ENCODE assay signal across 26 cellular contexts in the genomic region with DNA sequence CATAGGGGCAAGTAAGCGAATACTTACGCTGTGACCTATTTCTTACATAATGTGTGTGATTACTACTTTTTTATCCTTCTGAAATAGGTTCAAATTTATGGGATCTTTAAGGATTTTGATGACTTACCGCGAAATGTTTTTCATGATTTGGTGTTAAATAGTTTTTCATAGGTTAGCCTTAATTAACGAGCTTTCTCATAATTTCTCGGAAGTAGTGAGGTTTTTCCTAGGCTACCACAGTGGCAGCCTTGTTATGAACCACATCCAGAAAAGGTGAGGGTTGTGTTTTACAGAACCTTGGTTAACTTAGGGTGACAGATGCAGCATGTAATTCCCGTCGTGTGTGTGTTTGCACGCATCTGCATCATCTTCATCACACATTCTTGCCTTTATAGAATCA. TPM values are rescaled to one million over a fixed set of nuclear protein-coding genes. Genes with fewer than 3 reads are reported as not detected.
DNase-seq lines count a peak whose midpoint lies in the region; ATAC-seq and TF ChIP-seq lines count a peak whose summit lies in the region.
"Had no signal": no experiment of that assay in that cellular context is flagged by ENCODE, and none has a peak within 500 bp of the region (broad histone marks: within the 10 kb centered on the region; RNA-seq: fewer than 3 reads in every experiment).

No MANE protein-coding gene starts in this region.

- H3K27me3 Mint-ChIP-seq in WTC11 (ENCODE audit: low read depth) (peaks cover 52% of the 10 kb centered on the region), type B pancreatic cell (peaks cover 65% of the 10 kb centered on the region)
- peaks cover 28% of the 10 kb centered on the region for H3K27me3 Mint-ChIP-seq in activated CD8-positive, alpha-beta T cell treated with anti-CD3 and anti-CD28 coated beads, Interleukin-2, amount 10 ng/mL, durations not matched to agents 7 days and 5 days (ENCODE audit: low read depth)

- H3K9me3 Mint-ChIP-seq in WTC11 (peaks cover 6% of the 10 kb centered on the region), type B pancreatic cell (no peaks in the 10 kb centered on the region)
- peaks cover 3% of the 10 kb centered on the region for H3K9me3 Mint-ChIP-seq in activated CD8-positive, alpha-beta T cell treated with anti-CD3 and anti-CD28 coated beads, Interleukin-2, amount 10 ng/mL, durations not matched to agents 7 days and 5 days (ENCODE audit: insufficient read depth)
- H3K9me3 Mint-ChIP-seq: activated CD4-positive, alpha-beta T cell treated with anti-CD3 and anti-CD28 coated beads, Interleukin-2, amount 10 ng/mL, durations not matched to agents 7 days and 5 days had no signal

- H3K36me3 Mint-ChIP-seq in WTC11: peaks cover 4% of the 10 kb centered on the region; the same call in 1 of the 2 replicates
- H3K36me3 Mint-ChIP-seq in type B pancreatic cell: no peaks in the 10 kb centered on the region
- no peaks in the 10 kb centered on the region for H3K36me3 Mint-ChIP-seq in activated CD8-positive, alpha-beta T cell treated with anti-CD3 and anti-CD28 coated beads, Interleukin-2, amount 10 ng/mL, durations not matched to agents 7 days and 5 days (ENCODE audit: low read depth)
- H3K36me3 Mint-ChIP-seq: activated naive CD8-positive, alpha-beta T cell treated with anti-CD3 and anti-CD28 coated beads for 36 hours; stimulated activated naive B cell treated with anti-CD40 and anti-IgM and Interleukin-4, amounts not matched to agents 10 μg/mL and 1 μg/mL and 100 μg/mL, for 72 hours; T-cell had no signal

- H3K27ac Mint-ChIP-seq in WTC11 (no peak overlapping the region), type B pancreatic cell (no peak overlapping the region)
- H3K27ac Mint-ChIP-seq in activated CD8-positive, alpha-beta T cell treated with anti-CD3 and anti-CD28 coated beads, Interleukin-2, amount 10 ng/mL, durations not matched to agents 7 days and 5 days: no peak overlapping the region
- H3K27ac Mint-ChIP-seq: activated CD4-positive, alpha-beta T cell treated with anti-CD3 and anti-CD28 coated beads, Interleukin-2, amount 10 ng/mL, durations not matched to agents 7 days and 5 days; activated naive CD8-positive, alpha-beta T cell treated with anti-CD3 and anti-CD28 coated beads for 36 hours; CD14-positive monocyte; stimulated activated naive B cell treated with anti-CD40 and anti-IgM and Interleukin-4, amounts not matched to agents 10 μg/mL and 1 μg/mL and 100 μg/mL, for 72 hours; T-cell had no signal

- no peak for ATAC-seq in WTC11
- no peak for ATAC-seq in activated CD8-positive, alpha-beta T cell treated with anti-CD3 and anti-CD28 coated beads, Interleukin-2, amount 10 ng/mL, durations not matched to agents 7 days and 5 days
- ATAC-seq: T-cell had no signal

- no peaks in the 10 kb centered on the region for H3K9me3 ChIP-seq in iPS-18a (ENCODE audit: control insufficient read depth, low read depth, low read length)
- H3K9me3 ChIP-seq: Caco-2, SJCRH30 had no signal

- H3K9ac ChIP-seq in iPS-18a (ENCODE audit: low read length): no peak overlapping the region
- H3K9ac ChIP-seq: GM23248 had no signal

- H3K4me1 Mint-ChIP-seq in WTC11 (peaks cover 6% of the 10 kb centered on the region), type B pancreatic cell (ENCODE audit: unreplicated experiment) (peaks cover 3% of the 10 kb centered on the region)
- H3K4me1 Mint-ChIP-seq in activated CD8-positive, alpha-beta T cell treated with anti-CD3 and anti-CD28 coated beads, Interleukin-2, amount 10 ng/mL, durations not matched to agents 7 days and 5 days (ENCODE audit: low read depth): peaks cover 3% of the 10 kb centered on the region
- H3K4me1 Mint-ChIP-seq: CD14-positive monocyte had no signal

- H3K27ac ChIP-seq in iPS-18a (ENCODE audit: low read length) (no peak overlapping the region), RWPE1 (no peak overlapping the region)
- H3K27ac ChIP-seq: GM23248, SJCRH30 had no signal

- POLR2A ChIA-PET in WTC11 (lab: Charles Lee) (no interaction called here), RWPE1 (lab: Yijun Ruan, JAX; ENCODE audit: low non-redundant PET) (no interaction called here)
- POLR2A ChIA-PET in activated CD8-positive, alpha-beta T cell treated with anti-CD3 and anti-CD28 coated beads, Interleukin-2, amount 10 ng/mL, durations not matched to agents 7 days and 5 days (lab: Charles Lee): no interaction called here

- no peak for TF ChIP-seq CTCF in WTC11 (IDR thresholded peaks at IDR 0.05)
- TF ChIP-seq CTCF in type B pancreatic cell (conservative IDR thresholded peaks at IDR 0.05): no peak
- TF ChIP-seq CTCF in RWPE1 (conservative IDR thresholded peaks at IDR 0.05; ENCODE audit: low read depth): no peak

- peaks cover 50% of the 10 kb centered on the region for H3K27me3 ChIP-seq in iPS-18a (ENCODE audit: control insufficient read depth, insufficient read depth, low read length)
- H3K27me3 ChIP-seq: SJCRH30 had no signal

- peak overlapping the region; percentile 81 for H3K4me3 Mint-ChIP-seq in WTC11
- H3K4me3 Mint-ChIP-seq in type B pancreatic cell: peak overlapping the region; percentile 46
- no peak overlapping the region for H3K4me3 Mint-ChIP-seq in activated CD8-positive, alpha-beta T cell treated with anti-CD3 and anti-CD28 coated beads, Interleukin-2, amount 10 ng/mL, durations not matched to agents 7 days and 5 days

- CTCF ChIA-PET in WTC11 (lab: Charles Lee) (no interaction called here), RWPE1 (lab: Yijun Ruan, JAX) (no interaction called here)
- CTCF ChIA-PET in activated CD8-positive, alpha-beta T cell treated with anti-CD3 and anti-CD28 coated beads, Interleukin-2, amount 10 ng/mL, durations not matched to agents 7 days and 5 days (lab: Charles Lee): no interaction called here

- peak overlapping the region; percentile 63 for H3K4me3 ChIP-seq in iPS-18a (ENCODE audit: low read length)
- H3K4me3 ChIP-seq: SJCRH30 had no signal

- DNase-seq in NCI-H748 (lab: John Stamatoyannopoulos, UW; ENCODE audit: unreplicated experiment) (peak; percentile 8), NCI-H748 treated with DMSO at 0.1 percent for 48 hours (lab: John Stamatoyannopoulos, UW) (no peak), WTC11 (ENCODE audit: low spot score) (no peak), type B pancreatic cell (ENCODE audit: extremely low spot score, unreplicated experiment) (no peak), NCI-H345 treated with DMSO at 0.1 percent for 48 hours (lab: John Stamatoyannopoulos, UW; ENCODE audit: unreplicated experiment) (no peak), RWPE1 (ENCODE audit: low spot score) (no peak)
- no peak for DNase-seq in activated CD8-positive, alpha-beta T cell treated with anti-CD3 and anti-CD28 coated beads, Interleukin-2, amount 10 ng/mL, durations not matched to agents 7 days and 5 days
- DNase-seq: activated CD4-positive, alpha-beta T cell treated with anti-CD3 and anti-CD28 coated beads, Interleukin-2, amount 10 ng/mL, durations not matched to agents 7 days and 5 days; activated effector memory CD4-positive, alpha-beta T cell treated with anti-CD3 and anti-CD28 coated beads, Interleukin-2, amount 50 U/mL, for 16 hours; activated T-cell treated with anti-CD3 and anti-CD28 coated beads, Interleukin-2, amount 50 U/mL, for 1 hour; Caco-2; DND-41; effector CD4-positive, alpha-beta T cell; GM23248; NCI-H1048; NCI-H510A treated with DMSO at 0.1 percent for 48 hours; SJCRH30; stimulated activated naive B cell treated with anti-CD40 and anti-IgM and Interleukin-4, amounts not matched to agents 10 μg/mL and 1 μg/mL and 100 μg/mL, for 72 hours; T-cell; trophoblast cell had no signal

- no peaks in the 10 kb centered on the region for H3K36me3 ChIP-seq in iPS-18a (ENCODE audit: control insufficient read depth, low read depth, low read length)
- H3K36me3 ChIP-seq: SJCRH30 had no signal

- no peaks in the 10 kb centered on the region for H3K4me1 ChIP-seq in iPS-18a (ENCODE audit: control insufficient read depth, low read depth, low read length)
- H3K4me1 ChIP-seq: Caco-2, SJCRH30 had no signal

TF ChIP-seq in WTC11, 78 proteins besides CTCF, POLR2A, EP300 and RAD21 (continues in another document):
- TF ChIP-seq HMGA2 (CRISPR knock-in tag; IDR thresholded peaks at IDR 0.05) (no peak), NR1H2 (CRISPR knock-in tag; IDR thresholded peaks at IDR 0.05) (no peak), ZNF232 (CRISPR knock-in tag; IDR thresholded peaks at IDR 0.05) (no peak), FOXJ3 (CRISPR knock-in tag; IDR thresholded peaks at IDR 0.05; ENCODE audit: borderline replicate concordance) (no peak), KAT7 (CRISPR knock-in tag; IDR thresholded peaks at IDR 0.05; ENCODE audit: borderline replicate concordance) (no peak), CDX4 (CRISPR knock-in tag; IDR thresholded peaks at IDR 0.05; ENCODE audit: borderline replicate concordance) (no peak)
- TF ChIP-seq, protein P1, sequence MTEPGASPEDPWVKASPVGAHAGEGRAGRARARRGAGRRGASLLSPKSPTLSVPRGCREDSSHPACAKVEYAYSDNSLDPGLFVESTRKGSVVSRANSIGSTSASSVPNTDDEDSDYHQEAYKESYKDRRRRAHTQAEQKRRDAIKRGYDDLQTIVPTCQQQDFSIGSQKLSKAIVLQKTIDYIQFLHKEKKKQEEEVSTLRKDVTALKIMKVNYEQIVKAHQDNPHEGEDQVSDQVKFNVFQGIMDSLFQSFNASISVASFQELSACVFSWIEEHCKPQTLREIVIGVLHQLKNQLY (CRISPR knock-in tag; IDR thresholded peaks at IDR 0.05): no peak
- TF ChIP-seq, protein P2, sequence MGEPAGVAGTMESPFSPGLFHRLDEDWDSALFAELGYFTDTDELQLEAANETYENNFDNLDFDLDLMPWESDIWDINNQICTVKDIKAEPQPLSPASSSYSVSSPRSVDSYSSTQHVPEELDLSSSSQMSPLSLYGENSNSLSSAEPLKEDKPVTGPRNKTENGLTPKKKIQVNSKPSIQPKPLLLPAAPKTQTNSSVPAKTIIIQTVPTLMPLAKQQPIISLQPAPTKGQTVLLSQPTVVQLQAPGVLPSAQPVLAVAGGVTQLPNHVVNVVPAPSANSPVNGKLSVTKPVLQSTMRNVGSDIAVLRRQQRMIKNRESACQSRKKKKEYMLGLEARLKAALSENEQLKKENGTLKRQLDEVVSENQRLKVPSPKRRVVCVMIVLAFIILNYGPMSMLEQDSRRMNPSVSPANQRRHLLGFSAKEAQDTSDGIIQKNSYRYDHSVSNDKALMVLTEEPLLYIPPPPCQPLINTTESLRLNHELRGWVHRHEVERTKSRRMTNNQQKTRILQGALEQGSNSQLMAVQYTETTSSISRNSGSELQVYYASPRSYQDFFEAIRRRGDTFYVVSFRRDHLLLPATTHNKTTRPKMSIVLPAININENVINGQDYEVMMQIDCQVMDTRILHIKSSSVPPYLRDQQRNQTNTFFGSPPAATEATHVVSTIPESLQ (CRISPR knock-in tag; IDR thresholded peaks at IDR 0.05): no peak

RNA-seq across cellular contexts. Expression of gene SH3GL2, which starts 1.3 kb away (rescaled TPM):
- total RNA-seq in WTC11 (2021) (4.2 to 6.5 TPM (median 5.8 TPM) in 3 replicates), type B pancreatic cell (ENCODE audit: low replicate concordance) (4.8 and 7.6 TPM in 2 replicates)
- total RNA-seq in activated CD8-positive, alpha-beta T cell treated with anti-CD3 and anti-CD28 coated beads, Interleukin-2, amount 10 ng/mL, durations not matched to agents 7 days and 5 days: not detected
- total RNA-seq: A172; activated CD4-positive, alpha-beta T cell treated with anti-CD3 and anti-CD28 coated beads, Interleukin-2, amount 10 ng/mL, durations not matched to agents 7 days and 5 days; activated naive CD8-positive, alpha-beta T cell treated with anti-CD3 and anti-CD28 coated beads for 36 hours; bronchial epithelial cell; Caco-2; GM23248; lower leg skin; T-cell had no signal
